Comparison of ENCODE assay signal across 8 cellular contexts in genomic region chr12:53508534-53509199, GRCh38. TPM values are rescaled to one million over a fixed set of nuclear protein-coding genes. Genes with fewer than 3 reads are reported as not detected.
DNase-seq lines count a peak whose midpoint lies in the region; FAIRE-seq and TF ChIP-seq lines count a peak whose summit lies in the region.

No MANE protein-coding gene starts in this region.

- no peaks in the 10 kb centered on the region for H3K9me3 Mint-ChIP-seq in HFFc6
- H3K9me3 Mint-ChIP-seq in activated naive CD4-positive, alpha-beta T cell treated with anti-CD3 and anti-CD28 coated beads for 36 hours, result no peaks in the 10 kb centered on the region

- TF ChIP-seq CTCF in GM12801 (IDR thresholded peaks at IDR 0.05; ENCODE audit: extremely low read depth, insufficient read length) (peak; percentile 5), HFFc6 (IDR thresholded peaks at IDR 0.05) (peak; percentile 94), NB4 (IDR thresholded peaks at IDR 0.05; ENCODE audit: low read depth, low read length) (peak; percentile 95)

- peak overlapping the region; percentile 52; the same call in 1 of the 2 replicates for H3K27ac Mint-ChIP-seq in HFFc6
- H3K27ac Mint-ChIP-seq in activated naive CD4-positive, alpha-beta T cell treated with anti-CD3 and anti-CD28 coated beads for 36 hours, result peak overlapping the region; percentile 10

- peak; percentile 65 for DNase-seq in HFFc6
- DNase-seq in NB4 (ENCODE audit: low read depth), result peak; percentile 84
- DNase-seq in SK-N-DZ (ENCODE audit: low spot score), result peak; percentile 81
- DNase-seq in activated naive CD4-positive, alpha-beta T cell treated with anti-CD3 and anti-CD28 coated beads for 36 hours, result peak; percentile 93
- DNase-seq in germinal center (ENCODE audit: low spot score), result peak; percentile 82
- peak; percentile 90 for DNase-seq in pons (ENCODE audit: low spot score)
- DNase-seq in urothelium cell line (ENCODE audit: low spot score), result peak; percentile 80

- no peak overlapping the region for H3K4me3 ChIP-seq in NB4 (ENCODE audit: low read depth, low read length)

- TF ChIP-seq POLR2A in NB4 (IDR thresholded peaks at IDR 0.05; ENCODE audit: extremely low read depth, insufficient read length), result no peak

- intact Hi-C loops in activated naive CD4-positive, alpha-beta T cell treated with anti-CD3 and anti-CD28 coated beads for 36 hours (cut with micrococcal nuclease), result loop anchor here (1.0 kb wide), 4 partner anchors 15 to 184 kb away; no protein-coding TSS in a partner anchor

- H3K36me3 Mint-ChIP-seq in HFFc6 (ENCODE audit: low read depth), result peaks cover 15% of the 10 kb centered on the region
- peaks cover 4% of the 10 kb centered on the region for H3K36me3 Mint-ChIP-seq in activated naive CD4-positive, alpha-beta T cell treated with anti-CD3 and anti-CD28 coated beads for 36 hours (ENCODE audit: low read depth)

- H3K4me1 Mint-ChIP-seq in HFFc6 (ENCODE audit: low read depth), result peaks cover 26% of the 10 kb centered on the region
- H3K4me1 Mint-ChIP-seq in activated naive CD4-positive, alpha-beta T cell treated with anti-CD3 and anti-CD28 coated beads for 36 hours (ENCODE audit: low read depth), result peaks cover 11% of the 10 kb centered on the region

- FAIRE-seq in urothelium cell line (lab: Jason Lieb, UNC), result no peak

- CTCF ChIA-PET in activated naive CD4-positive, alpha-beta T cell treated with anti-CD3 and anti-CD28 coated beads for 36 hours (lab: Charles Lee), result interaction anchor here (0.6 to 4.8 kb wide), 45 partner anchors 8 to 483 kb away, joined by 3 to 58 read pairs (median 4); partner anchors contain the start of genes AAAS, AMHR2, ATP5MC2 and MAP3K12

- H3K27me3 Mint-ChIP-seq in HFFc6 (ENCODE audit: insufficient read depth), result peaks cover 5% of the 10 kb centered on the region
- H3K27me3 Mint-ChIP-seq in activated naive CD4-positive, alpha-beta T cell treated with anti-CD3 and anti-CD28 coated beads for 36 hours (ENCODE audit: low read depth), result no peaks in the 10 kb centered on the region

- H3K4me3 Mint-ChIP-seq in HFFc6, result no peak overlapping the region
- H3K4me3 Mint-ChIP-seq in activated naive CD4-positive, alpha-beta T cell treated with anti-CD3 and anti-CD28 coated beads for 36 hours, result no peak overlapping the region

RNA-seq across cellular contexts. Expression of gene NPFF, which starts 1.4 kb away (rescaled TPM):
- not detected for total RNA-seq in HFFc6 (2021; fragmentation: NEBNext Ultra II Directional; extraction: Animal tissue kit (Norgen Biotek cat#: 25700))
- not detected in 2 replicates for polyA plus RNA-seq in SK-N-DZ (2014; cell fraction: cytosol; rRNA removed)
- polyA plus RNA-seq in SK-N-DZ (2014; cell fraction: nucleus; rRNA removed), result not detected in 2 replicates
- total RNA-seq in activated naive CD4-positive, alpha-beta T cell treated with anti-CD3 and anti-CD28 coated beads for 36 hours, result not detected

RNA-seq across cellular contexts. Expression of gene TARBP2, which starts 7.6 kb away (rescaled TPM):
- total RNA-seq in HFFc6 (2021; fragmentation: NEBNext Ultra II Directional; extraction: Animal tissue kit (Norgen Biotek cat#: 25700)), result 10 to 100 TPM; 35.1 to 41.7 (median 37.1) TPM
- 81.3 and 95.8 TPM in 2 replicates for polyA plus RNA-seq in SK-N-DZ (2014; cell fraction: cytosol; rRNA removed)
- polyA plus RNA-seq in SK-N-DZ (2014; cell fraction: nucleus; rRNA removed), result 217 and 237 TPM in 2 replicates
- 10 to 100 TPM; 25.0 to 26.8 TPM for total RNA-seq in activated naive CD4-positive, alpha-beta T cell treated with anti-CD3 and anti-CD28 coated beads for 36 hours

RNA-seq across cellular contexts. Expression of gene MAP3K12, which starts 9.4 kb away (rescaled TPM):
- total RNA-seq in HFFc6 (2021; fragmentation: NEBNext Ultra II Directional; extraction: Animal tissue kit (Norgen Biotek cat#: 25700)), result 10 to 100 TPM; 21.2 to 26.5 (median 23.5) TPM
- polyA plus RNA-seq in SK-N-DZ (2014; cell fraction: cytosol; rRNA removed), result 20.8 and 22.1 TPM in 2 replicates
- 56.6 and 82.8 TPM in 2 replicates for polyA plus RNA-seq in SK-N-DZ (2014; cell fraction: nucleus; rRNA removed)
- 1 to 10 TPM; 6.0 to 8.2 TPM for total RNA-seq in activated naive CD4-positive, alpha-beta T cell treated with anti-CD3 and anti-CD28 coated beads for 36 hours

RNA-seq across cellular contexts. Expression of gene PCBP2, which starts 56.8 kb away (rescaled TPM):
- 100 to 1,000 TPM; 763 to 969 (median 874) TPM for total RNA-seq in HFFc6 (2021; fragmentation: NEBNext Ultra II Directional; extraction: Animal tissue kit (Norgen Biotek cat#: 25700))
- polyA plus RNA-seq in SK-N-DZ (2014; cell fraction: cytosol; rRNA removed), result 319 and 354 TPM in 2 replicates
- 451 and 689 TPM in 2 replicates for polyA plus RNA-seq in SK-N-DZ (2014; cell fraction: nucleus; rRNA removed)
- total RNA-seq in activated naive CD4-positive, alpha-beta T cell treated with anti-CD3 and anti-CD28 coated beads for 36 hours, result 1,000 to 10,000 TPM; 1,085 to 1,132 TPM

Comparison
In these comparisons a context has a peak if more than half of its experiments do, and no peak if none do; other contexts are left out.
1. CTCF ChIP-seq: peak in every context shown above with its lines; median percentile 95 in NB4; 94 in HFFc6; 5 in GM12801.